ENCODE assay signal across 24 cellular contexts in genomic region chr4:152269448-152270191, GRCh38.
"Had no signal": no experiment of that assay in that cellular context is flagged by ENCODE, and none has a peak within 500 bp of the region (broad histone marks: within the 10 kb centered on the region; RNA-seq: fewer than 3 reads in every experiment).

No MANE protein-coding gene starts in this region.

- H3K4me1 Mint-ChIP-seq: natural killer cell had no signal

- H3K4me1 ChIP-seq: gastroesophageal sphincter, left lung, parathyroid adenoma, thyroid gland had no signal

- H3K27ac Mint-ChIP-seq: natural killer cell; progenitor cell of endocrine pancreas; stimulated activated naive B cell treated with anti-CD40 and anti-IgM and Interleukin-4, amounts not matched to agents 10 μg/mL and 1 μg/mL and 100 μg/mL, for 72 hours; stimulated activated naive CD8-positive, alpha-beta T cell treated with anti-CD3 and anti-CD28 coated beads, Interleukin-15, Interleukin-2, amounts not matched to agents 100 ng/mL and 50 ng/mL, for 24 hours had no signal

- H3K79me2 ChIP-seq: hepatocyte, parathyroid adenoma had no signal

- H3K27ac ChIP-seq: gastroesophageal sphincter, heart left ventricle, hepatocyte, left lung, neutrophil, parathyroid adenoma, right atrium auricular region, suprapubic skin, thyroid gland, vagina had no signal

- H3K27me3 ChIP-seq: dorsolateral prefrontal cortex, gastroesophageal sphincter, heart left ventricle, hepatocyte, left lung, neutrophil, right atrium auricular region, suprapubic skin, thyroid gland, vagina had no signal

- H2AFZ ChIP-seq: hepatocyte, parathyroid adenoma had no signal

- H3K9me3 Mint-ChIP-seq: natural killer cell; neural crest cell; stimulated activated naive B cell treated with anti-CD40 and anti-IgM and Interleukin-4, amounts not matched to agents 10 μg/mL and 1 μg/mL and 100 μg/mL, for 72 hours; stimulated activated naive CD8-positive, alpha-beta T cell treated with anti-CD3 and anti-CD28 coated beads, Interleukin-15, Interleukin-2, amounts not matched to agents 100 ng/mL and 50 ng/mL, for 24 hours had no signal

- FAIRE-seq: colon, small intestine had no signal

- H3K4me2 ChIP-seq: hepatocyte had no signal

- ATAC-seq: gastroesophageal sphincter; heart left ventricle; left cardiac atrium; left lung; natural killer cell; stimulated activated naive B cell treated with anti-CD40 and anti-IgM and Interleukin-4, amounts not matched to agents 10 μg/mL and 1 μg/mL and 100 μg/mL, for 72 hours had no signal

- H3K36me3 Mint-ChIP-seq: natural killer cell; stimulated activated naive B cell treated with anti-CD40 and anti-IgM and Interleukin-4, amounts not matched to agents 10 μg/mL and 1 μg/mL and 100 μg/mL, for 72 hours had no signal

- H3K4me3 Mint-ChIP-seq: natural killer cell; neural crest cell; stimulated activated naive B cell treated with anti-CD40 and anti-IgM and Interleukin-4, amounts not matched to agents 10 μg/mL and 1 μg/mL and 100 μg/mL, for 72 hours; stimulated activated naive CD8-positive, alpha-beta T cell treated with anti-CD3 and anti-CD28 coated beads, Interleukin-15, Interleukin-2, amounts not matched to agents 100 ng/mL and 50 ng/mL, for 24 hours had no signal

- H3K4me3 ChIP-seq: dorsolateral prefrontal cortex, gastroesophageal sphincter, heart left ventricle, hepatocyte, left lung, right atrium auricular region, suprapubic skin, thyroid gland, vagina had no signal

- H3K36me3 ChIP-seq: gastroesophageal sphincter, heart left ventricle, left lung, neutrophil, right atrium auricular region, suprapubic skin, thyroid gland, vagina had no signal

- H3K9me3 ChIP-seq: gastroesophageal sphincter, heart left ventricle, left lung, neutrophil, right atrium auricular region, suprapubic skin, thyroid gland, vagina had no signal

- H3K27me3 Mint-ChIP-seq: stimulated activated naive B cell treated with anti-CD40 and anti-IgM and Interleukin-4, amounts not matched to agents 10 μg/mL and 1 μg/mL and 100 μg/mL, for 72 hours; stimulated activated naive CD8-positive, alpha-beta T cell treated with anti-CD3 and anti-CD28 coated beads, Interleukin-15, Interleukin-2, amounts not matched to agents 100 ng/mL and 50 ng/mL, for 24 hours had no signal

- DNase-seq: effector CD4-positive, alpha-beta T cell; foreskin fibroblast; heart left ventricle; left cardiac atrium; natural killer cell; small intestine; stimulated activated CD4-positive, alpha-beta T cell treated with anti-CD3 and anti-CD28 coated beads, Interleukin-15, amount 100 ng/mL, for 24 hours; stimulated activated CD4-positive, alpha-beta T cell treated with anti-CD3 and anti-CD28 coated beads, Interleukin-2, amount 100 ng/mL, for 48 hours; stimulated activated naive B cell treated with anti-CD40 and anti-IgM and Interleukin-4, amounts not matched to agents 10 μg/mL and 1 μg/mL and 100 μg/mL, for 72 hours; thyroid gland; trophoblast cell had no signal

- H3K9ac ChIP-seq: parathyroid adenoma had no signal
